24 cellular contexts compared by ENCODE assay signal in genomic region chr16:30143347-30143702, GRCh38. TPM values are rescaled to one million over a fixed set of nuclear protein-coding genes. Genes with fewer than 3 reads are reported as not detected.
DNase-seq lines count a peak whose midpoint lies in the region; ATAC-seq, FAIRE-seq and TF ChIP-seq lines count a peak whose summit lies in the region.
"Had no signal": no experiment of that assay in that cellular context is flagged by ENCODE, and none has a peak within 500 bp of the region (broad histone marks: within the 10 kb centered on the region; RNA-seq: fewer than 3 reads in every experiment).

No MANE protein-coding gene starts in this region.

- H3K4me3 ChIP-seq in HepG2 (replicated peaks in 1 of 3; ENCODE audit: insufficient read depth in 1 of 3, low read depth in 2 of 3, low read length in 3 of 3) (no peak overlapping the region; a peak in 1 of 6 replicates), right lobe of liver (no peak overlapping the region), coronary artery (no peak overlapping the region)
- H3K4me3 ChIP-seq: lower lobe of right lung, mucosa of descending colon, spleen, suprapubic skin had no signal

- no peak for TF ChIP-seq RAD21 in HepG2 (CRISPR knock-in tag; IDR thresholded peaks at IDR 0.05)

- WGBS in HepG2 (ENCODE audit: low lambda C conversion rate): 32% methylated on average over 2 of the region's 2 CpGs
- 53% methylated on average over 2 of the region's 2 CpGs for WGBS in right lobe of liver (ENCODE audit: insufficient coverage, low coverage, low lambda C conversion rate, missing lambda C conversion rate)

- H3K36me3 Mint-ChIP-seq in T-helper 17 cell (ENCODE audit: low read depth) (no peaks in the 10 kb centered on the region), immature natural killer cell (no peaks in the 10 kb centered on the region)

- H3K4me3 Mint-ChIP-seq in T-helper 17 cell (no peak overlapping the region), immature natural killer cell (no peak overlapping the region)
- H3K4me3 Mint-ChIP-seq: neural crest cell had no signal

- no peak overlapping the region for H3K27ac ChIP-seq in HepG2 (ENCODE audit: extremely low read length, insufficient read depth, low read length)
- no peak overlapping the region for H3K27ac ChIP-seq in right lobe of liver
- H3K27ac ChIP-seq in coronary artery: no peak overlapping the region
- H3K27ac ChIP-seq: lower lobe of right lung, suprapubic skin, WERI-Rb-1 had no signal

- CTCF ChIA-PET in HepG2 (lab: Yijun Ruan, JAX; ENCODE audit: low intra/inter-chr PET ratio, low total read pairs): no interaction called here

- BruUV-seq in HepG2 (replicated peaks; lab: Mats Ljungman, UMichigan): no TSS peak

- POLR2A ChIA-PET in HepG2 (lab: Yijun Ruan, JAX): interaction anchor here (0.6 to 1.1 kb wide), 4 partner anchors 13 to 77 kb away, joined by 3 to 4 read pairs (median 3); partner anchors contain the start of gene CORO1A

- peak overlapping the region; percentile 51 for H3K4me2 ChIP-seq in HepG2 (ENCODE audit: low read depth, low read length)
- H3K4me2 ChIP-seq: SK-N-SH had no signal

- H3K36me3 ChIP-seq in HepG2 (replicated peaks in 1 of 2; ENCODE audit: control insufficient read depth in 1 of 2, insufficient read depth in 2 of 2, low read length in 2 of 2) (no peaks in the 10 kb centered on the region), right lobe of liver (no peaks in the 10 kb centered on the region)
- H3K36me3 ChIP-seq: lower lobe of right lung, spleen, suprapubic skin, WERI-Rb-1 had no signal

- no peak overlapping the region for H3K9ac ChIP-seq in HepG2 (ENCODE audit: insufficient read depth, low read depth, low read length)
- H3K9ac ChIP-seq: SK-N-SH had no signal

- H3K4me1 ChIP-seq in HepG2 (ENCODE audit: insufficient read depth, low read length) (peaks cover 61% of the 10 kb centered on the region), right lobe of liver (no peaks in the 10 kb centered on the region)
- H3K4me1 ChIP-seq: lower lobe of right lung, suprapubic skin had no signal

- ATAC-seq in HepG2 (no peak), right lobe of liver (no peak), T-helper 17 cell (no peak), GM18858 (IDR thresholded peaks at IDR 0.05; ENCODE audit: unreplicated experiment) (no peak)
- ATAC-seq: lower lobe of right lung, right cardiac atrium had no signal

- H4K20me1 ChIP-seq in HepG2 (ENCODE audit: insufficient read depth, low read length): no peaks in the 10 kb centered on the region

- DNase-seq in HepG2 (ENCODE audit: low spot score) (no peak), right lobe of liver (no peak), T-helper 17 cell (no peak), immature natural killer cell (no peak), G401 (ENCODE audit: low spot score) (no peak), HTR-8/SVneo (ENCODE audit: insufficient read length, low spot score) (no peak), coronary artery (ENCODE audit: low spot score) (no peak)
- DNase-seq: amniotic stem cell; DND-41; effector CD4-positive, alpha-beta T cell; kidney glomerular epithelial cell; lower lobe of right lung; NCI-H1694; NCI-H446 treated with DMSO at 0.1 percent for 48 hours; SK-N-SH; spleen; T-helper 9 cell had no signal

- H2AFZ ChIP-seq in HepG2 (ENCODE audit: low read length): peak overlapping the region; percentile 75

- H3K27me3 ChIP-seq in HepG2 (ENCODE audit: control insufficient read depth in 1 of 2, insufficient read depth in 2 of 2, low read length in 2 of 2): no peaks in the 10 kb centered on the region
- H3K27me3 ChIP-seq in right lobe of liver: no peaks in the 10 kb centered on the region
- H3K27me3 ChIP-seq: spleen, suprapubic skin had no signal

- TF ChIP-seq EP300 in HepG2 (IDR thresholded peaks at IDR 0.05; ENCODE audit: low read depth in 2 of 2, low read length in 2 of 2) (no peak), HepG2 (CRISPR knock-in tag; IDR thresholded peaks at IDR 0.05; ENCODE audit: borderline replicate concordance) (no peak)

- TF ChIP-seq CTCF in HepG2 (CRISPR knock-in tag; IDR thresholded peaks at IDR 0.05): no peak
- TF ChIP-seq CTCF in right lobe of liver (IDR thresholded peaks at IDR 0.05): no peak
- TF ChIP-seq CTCF in coronary artery (IDR thresholded peaks at IDR 0.05): no peak

- intact Hi-C loops in HepG2 (cut with micrococcal nuclease; ENCODE audit: unreplicated experiment): no loop called here
- intact Hi-C loops in right lobe of liver (cut with DNase I): no loop called here

- H3K79me2 ChIP-seq in HepG2 (ENCODE audit: insufficient read depth, low read length): no peaks in the 10 kb centered on the region

- H3K4me1 Mint-ChIP-seq in T-helper 17 cell (peaks cover 16% of the 10 kb centered on the region), immature natural killer cell (peaks cover 11% of the 10 kb centered on the region in 2 donors)
- H3K4me1 Mint-ChIP-seq: neural crest cell had no signal

- in situ Hi-C loops in HepG2 (cut with HindIII; ENCODE audit: extremely low pct_ligation_motif_present, low pct_unique_long_range_greater_than_20kb) (no loop called here), G401 (cut with HindIII; ENCODE audit: low sequenced_read_pairs) (no loop called here)

- H3K27ac Mint-ChIP-seq in T-helper 17 cell: peak overlapping the region; percentile 67
- H3K27ac Mint-ChIP-seq in immature natural killer cell: peak overlapping the region; percentile 31 to 85 (median 54)

- peaks cover 0 to under 1% (median 0%) of the 10 kb centered on the region in 6 donors for H3K9me3 Mint-ChIP-seq in immature natural killer cell
- H3K9me3 Mint-ChIP-seq: neural crest cell had no signal

- H3K27me3 Mint-ChIP-seq in T-helper 17 cell (no peaks in the 10 kb centered on the region), immature natural killer cell (ENCODE audit: low read depth in 3 of 3) (peaks cover 0 to 4% (median 2%) of the 10 kb centered on the region in 3 donors)

- no peaks in the 10 kb centered on the region for H3K9me3 ChIP-seq in HepG2 (ENCODE audit: low read length)
- H3K9me3 ChIP-seq in right lobe of liver: no peaks in the 10 kb centered on the region
- H3K9me3 ChIP-seq in T-helper 17 cell (ENCODE audit: control insufficient read depth, low read length, poor library complexity, severe bottlenecking): no peaks in the 10 kb centered on the region
- H3K9me3 ChIP-seq: lower lobe of right lung, mucosa of descending colon, SK-N-SH, spleen, suprapubic skin had no signal

- FAIRE-seq in HepG2 (lab: Jason Lieb, UNC): no peak
- FAIRE-seq in HTR-8/SVneo (lab: Jason Lieb, UNC): no peak

- TF ChIP-seq POLR2A in HepG2 (IDR thresholded peaks at IDR 0.05; ENCODE audit: insufficient read depth in 1 of 2, low read depth in 2 of 2, low read length in 2 of 2) (no peak), right lobe of liver (IDR thresholded peaks at IDR 0.05) (no peak)

RNA-seq across cellular contexts. Expression of gene MAPK3, which starts 20.3 kb away (rescaled TPM):
- total RNA-seq in HepG2 (2016; rRNA removed; fragmentation: Illumina TruSeq; extraction: Trizol): 27.7 and 32.5 TPM in 2 replicates
- 24.4 and 27.2 TPM in 2 replicates for total RNA-seq in HepG2 (2016; cell fraction: cytosol; rRNA removed; fragmentation: Illumina TruSeq; extraction: Trizol; ENCODE audit: low read depth)
- total RNA-seq in HepG2 (2016; cell fraction: insoluble cytoplasmic fraction; rRNA removed; fragmentation: Illumina TruSeq; extraction: Trizol): 27.3 and 33.3 TPM in 2 replicates
- 32.8 and 33.8 TPM in 2 replicates for total RNA-seq in HepG2 (2016; cell fraction: membrane; rRNA removed; fragmentation: Illumina TruSeq; extraction: Trizol)
- total RNA-seq in HepG2 (2016; cell fraction: nucleus; rRNA removed; fragmentation: Illumina TruSeq; extraction: Trizol): 12.2 and 14.0 TPM in 2 replicates
- polyA plus RNA-seq in HepG2 (2011; rRNA removed): 168 and 206 TPM in 2 replicates
- polyA plus RNA-seq in HepG2 (2011; cell fraction: cytosol; rRNA removed): 105 and 131 TPM in 2 replicates
- 199 and 240 TPM in 2 replicates for polyA plus RNA-seq in HepG2 (2011; cell fraction: nucleus; rRNA removed)
- polyA plus RNA-seq in HepG2 (2012): 81.8 and 84.6 TPM in 2 replicates
- 52.0 and 57.0 TPM in 2 replicates for polyA plus RNA-seq in HepG2 (2016; cell fraction: cytosol; fragmentation: Illumina TruSeq; extraction: Trizol; ENCODE audit: low read depth)
- polyA plus RNA-seq in HepG2 (2016; cell fraction: insoluble cytoplasmic fraction; fragmentation: Illumina TruSeq; extraction: Trizol; ENCODE audit: low read depth): 71.9 and 74.1 TPM in 2 replicates
- 68.0 and 70.1 TPM in 2 replicates for polyA plus RNA-seq in HepG2 (2016; cell fraction: membrane; fragmentation: Illumina TruSeq; extraction: Trizol; ENCODE audit: low read depth)
- 55.9 and 63.0 TPM in 2 replicates for polyA plus RNA-seq in HepG2 (2016; cell fraction: nucleus; fragmentation: Illumina TruSeq; extraction: Trizol; ENCODE audit: insufficient read depth, low read depth)
- 46.5 and 80.5 TPM in 2 replicates for polyA minus RNA-seq in HepG2 (2011; rRNA and poly(A)+ RNA removed; ENCODE audit: low replicate concordance)
- 28.9 and 31.8 TPM in 2 replicates for polyA minus RNA-seq in HepG2 (2011; cell fraction: cytosol; rRNA and poly(A)+ RNA removed)
- 31.0 and 39.2 TPM in 2 replicates for polyA minus RNA-seq in HepG2 (2011; cell fraction: nucleus; rRNA and poly(A)+ RNA removed)
- 10 to 100 TPM in 5 of 6 experiments, 1 to 10 TPM in 1; 7.4 to 24.1 (median 16.0) TPM for total RNA-seq in right lobe of liver
- 10 to 100 TPM; 76.5 to 77.6 TPM for total RNA-seq in T-helper 17 cell
- polyA plus RNA-seq in immature natural killer cell: 1 to 10 TPM; 4.3 to 6.4 (median 5.8) TPM
- total RNA-seq in G401 (2014; rRNA removed; shearing (Covaris generic)): 34.6 and 37.0 TPM in 2 replicates

RNA-seq across cellular contexts. Expression of gene GDPD3, which starts 30.0 kb away (rescaled TPM):
- total RNA-seq in HepG2 (2016; rRNA removed; fragmentation: Illumina TruSeq; extraction: Trizol) (14.3 and 20.6 TPM in 2 replicates), right lobe of liver (1 to 10 TPM in 4 of 6 experiments, under 1 TPM in 1, not detected in 1; 0.19 to 2.3 (median 2.3) TPM), T-helper 17 cell (10 to 100 TPM; 12.6 to 13.7 TPM)
- total RNA-seq in HepG2 (2016; cell fraction: cytosol; rRNA removed; fragmentation: Illumina TruSeq; extraction: Trizol; ENCODE audit: low read depth): 77.8 and 81.7 TPM in 2 replicates
- 18.6 and 20.5 TPM in 2 replicates for total RNA-seq in HepG2 (2016; cell fraction: insoluble cytoplasmic fraction; rRNA removed; fragmentation: Illumina TruSeq; extraction: Trizol)
- total RNA-seq in HepG2 (2016; cell fraction: membrane; rRNA removed; fragmentation: Illumina TruSeq; extraction: Trizol): 48.3 and 54.4 TPM in 2 replicates
- 7.6 and 12.3 TPM in 2 replicates for total RNA-seq in HepG2 (2016; cell fraction: nucleus; rRNA removed; fragmentation: Illumina TruSeq; extraction: Trizol)
- polyA plus RNA-seq in HepG2 (2011; rRNA removed) (18.7 and 21.2 TPM in 2 replicates), immature natural killer cell (not detected)
- polyA plus RNA-seq in HepG2 (2011; cell fraction: cytosol; rRNA removed): 12.2 and 14.1 TPM in 2 replicates
- polyA plus RNA-seq in HepG2 (2011; cell fraction: nucleus; rRNA removed): 55.4 and 67.8 TPM in 2 replicates
- polyA plus RNA-seq in HepG2 (2012): 10.4 and 27.8 TPM in 2 replicates
- polyA plus RNA-seq in HepG2 (2016; cell fraction: cytosol; fragmentation: Illumina TruSeq; extraction: Trizol; ENCODE audit: low read depth): 113 and 123 TPM in 2 replicates
- polyA plus RNA-seq in HepG2 (2016; cell fraction: insoluble cytoplasmic fraction; fragmentation: Illumina TruSeq; extraction: Trizol; ENCODE audit: low read depth): 19.3 and 21.1 TPM in 2 replicates
- 79.9 and 83.9 TPM in 2 replicates for polyA plus RNA-seq in HepG2 (2016; cell fraction: membrane; fragmentation: Illumina TruSeq; extraction: Trizol; ENCODE audit: low read depth)
- polyA plus RNA-seq in HepG2 (2016; cell fraction: nucleus; fragmentation: Illumina TruSeq; extraction: Trizol; ENCODE audit: insufficient read depth, low read depth): 23.3 and 24.8 TPM in 2 replicates
- polyA minus RNA-seq in HepG2 (2011; rRNA and poly(A)+ RNA removed; ENCODE audit: low replicate concordance): 11.3 and 12.4 TPM in 2 replicates
- 4.6 and 9.4 TPM in 2 replicates for polyA minus RNA-seq in HepG2 (2011; cell fraction: cytosol; rRNA and poly(A)+ RNA removed)
- 8.9 and 9.7 TPM in 2 replicates for polyA minus RNA-seq in HepG2 (2011; cell fraction: nucleus; rRNA and poly(A)+ RNA removed)
- total RNA-seq in G401 (2014; rRNA removed; shearing (Covaris generic)): 0.12 TPM in 1 of 2 replicates, not detected in the other
- total RNA-seq: epithelial cell of proximal tubule had no signal

RNA-seq across cellular contexts. Expression of gene CORO1A, which starts 40.1 kb away (rescaled TPM):
- total RNA-seq in HepG2 (2016; rRNA removed; fragmentation: Illumina TruSeq; extraction: Trizol): 5.4 and 6.5 TPM in 2 replicates
- 1.5 and 2.3 TPM in 2 replicates for total RNA-seq in HepG2 (2016; cell fraction: cytosol; rRNA removed; fragmentation: Illumina TruSeq; extraction: Trizol; ENCODE audit: low read depth)
- 5.9 and 7.5 TPM in 2 replicates for total RNA-seq in HepG2 (2016; cell fraction: insoluble cytoplasmic fraction; rRNA removed; fragmentation: Illumina TruSeq; extraction: Trizol)
- total RNA-seq in HepG2 (2016; cell fraction: membrane; rRNA removed; fragmentation: Illumina TruSeq; extraction: Trizol): 2.0 and 3.3 TPM in 2 replicates
- total RNA-seq in HepG2 (2016; cell fraction: nucleus; rRNA removed; fragmentation: Illumina TruSeq; extraction: Trizol): 2.5 and 3.5 TPM in 2 replicates
- 9.5 and 12.9 TPM in 2 replicates for polyA plus RNA-seq in HepG2 (2011; rRNA removed)
- polyA plus RNA-seq in HepG2 (2011; cell fraction: cytosol; rRNA removed): 10.4 and 20.0 TPM in 2 replicates
- 13.6 and 19.0 TPM in 2 replicates for polyA plus RNA-seq in HepG2 (2011; cell fraction: nucleus; rRNA removed)
- 2.5 and 4.0 TPM in 2 replicates for polyA plus RNA-seq in HepG2 (2012)
- polyA plus RNA-seq in HepG2 (2016; cell fraction: cytosol; fragmentation: Illumina TruSeq; extraction: Trizol; ENCODE audit: low read depth): 1.6 TPM in 2 replicates
- polyA plus RNA-seq in HepG2 (2016; cell fraction: insoluble cytoplasmic fraction; fragmentation: Illumina TruSeq; extraction: Trizol; ENCODE audit: low read depth): 7.6 and 10.2 TPM in 2 replicates
- 1.9 and 2.1 TPM in 2 replicates for polyA plus RNA-seq in HepG2 (2016; cell fraction: membrane; fragmentation: Illumina TruSeq; extraction: Trizol; ENCODE audit: low read depth)
- 4.7 and 5.6 TPM in 2 replicates for polyA plus RNA-seq in HepG2 (2016; cell fraction: nucleus; fragmentation: Illumina TruSeq; extraction: Trizol; ENCODE audit: insufficient read depth, low read depth)
- polyA minus RNA-seq in HepG2 (2011; rRNA and poly(A)+ RNA removed; ENCODE audit: low replicate concordance): 0.94 and 16.6 TPM in 2 replicates
- 4.0 and 8.4 TPM in 2 replicates for polyA minus RNA-seq in HepG2 (2011; cell fraction: cytosol; rRNA and poly(A)+ RNA removed)
- 1.5 and 1.8 TPM in 2 replicates for polyA minus RNA-seq in HepG2 (2011; cell fraction: nucleus; rRNA and poly(A)+ RNA removed)
- total RNA-seq in right lobe of liver: 10 to 100 TPM in 1 of 6 experiments, 1 to 10 TPM in 5; 7.0 to 15.2 (median 7.9) TPM
- 100 to 1,000 TPM; 665 to 718 TPM for total RNA-seq in T-helper 17 cell
- polyA plus RNA-seq in immature natural killer cell: 1,000 to 10,000 TPM; 1,282 to 1,713 (median 1,680) TPM
- total RNA-seq in G401 (2014; rRNA removed; shearing (Covaris generic)): 35.9 and 41.8 TPM in 2 replicates

RNA-seq across cellular contexts. Expression of gene YPEL3, which starts 47.3 kb away (rescaled TPM):
- total RNA-seq in HepG2 (2016; rRNA removed; fragmentation: Illumina TruSeq; extraction: Trizol) (4.8 and 5.4 TPM in 2 replicates), right lobe of liver (10 to 100 TPM; 13.5 to 46.5 (median 21.9) TPM), T-helper 17 cell (100 to 1,000 TPM in 1 of 2 donors, 10 to 100 TPM in 1; 94.9 to 131 TPM)
- total RNA-seq in HepG2 (2016; cell fraction: cytosol; rRNA removed; fragmentation: Illumina TruSeq; extraction: Trizol; ENCODE audit: low read depth): 15.6 and 18.9 TPM in 2 replicates
- 3.6 and 7.4 TPM in 2 replicates for total RNA-seq in HepG2 (2016; cell fraction: insoluble cytoplasmic fraction; rRNA removed; fragmentation: Illumina TruSeq; extraction: Trizol)
- 16.8 and 17.0 TPM in 2 replicates for total RNA-seq in HepG2 (2016; cell fraction: membrane; rRNA removed; fragmentation: Illumina TruSeq; extraction: Trizol)
- 3.7 and 3.9 TPM in 2 replicates for total RNA-seq in HepG2 (2016; cell fraction: nucleus; rRNA removed; fragmentation: Illumina TruSeq; extraction: Trizol)
- polyA plus RNA-seq in HepG2 (2011; rRNA removed) (47.0 and 63.6 TPM in 2 replicates), immature natural killer cell (100 to 1,000 TPM; 248 to 354 (median 284) TPM)
- polyA plus RNA-seq in HepG2 (2011; cell fraction: cytosol; rRNA removed): 39.4 and 54.7 TPM in 2 replicates
- 83.9 and 94.9 TPM in 2 replicates for polyA plus RNA-seq in HepG2 (2011; cell fraction: nucleus; rRNA removed)
- 69.8 and 96.9 TPM in 2 replicates for polyA plus RNA-seq in HepG2 (2012)
- 32.9 and 34.4 TPM in 2 replicates for polyA plus RNA-seq in HepG2 (2016; cell fraction: cytosol; fragmentation: Illumina TruSeq; extraction: Trizol; ENCODE audit: low read depth)
- polyA plus RNA-seq in HepG2 (2016; cell fraction: insoluble cytoplasmic fraction; fragmentation: Illumina TruSeq; extraction: Trizol; ENCODE audit: low read depth): 7.4 and 9.0 TPM in 2 replicates
- polyA plus RNA-seq in HepG2 (2016; cell fraction: membrane; fragmentation: Illumina TruSeq; extraction: Trizol; ENCODE audit: low read depth): 23.4 and 24.5 TPM in 2 replicates
- 12.2 and 14.9 TPM in 2 replicates for polyA plus RNA-seq in HepG2 (2016; cell fraction: nucleus; fragmentation: Illumina TruSeq; extraction: Trizol; ENCODE audit: insufficient read depth, low read depth)
- 4.9 and 32.0 TPM in 2 replicates for polyA minus RNA-seq in HepG2 (2011; rRNA and poly(A)+ RNA removed; ENCODE audit: low replicate concordance)
- 14.5 and 16.8 TPM in 2 replicates for polyA minus RNA-seq in HepG2 (2011; cell fraction: cytosol; rRNA and poly(A)+ RNA removed)
- 7.6 and 11.2 TPM in 2 replicates for polyA minus RNA-seq in HepG2 (2011; cell fraction: nucleus; rRNA and poly(A)+ RNA removed)
- total RNA-seq in G401 (2014; rRNA removed; shearing (Covaris generic)): not detected in 2 replicates

RNA-seq across cellular contexts. Expression of gene BOLA2B, which starts 50.1 kb away (rescaled TPM):
- total RNA-seq in HepG2 (2016; rRNA removed; fragmentation: Illumina TruSeq; extraction: Trizol): 295 and 354 TPM in 2 replicates
- 669 and 995 TPM in 2 replicates for total RNA-seq in HepG2 (2016; cell fraction: cytosol; rRNA removed; fragmentation: Illumina TruSeq; extraction: Trizol; ENCODE audit: low read depth)
- 323 and 362 TPM in 2 replicates for total RNA-seq in HepG2 (2016; cell fraction: insoluble cytoplasmic fraction; rRNA removed; fragmentation: Illumina TruSeq; extraction: Trizol)
- total RNA-seq in HepG2 (2016; cell fraction: membrane; rRNA removed; fragmentation: Illumina TruSeq; extraction: Trizol): 463 and 614 TPM in 2 replicates
- total RNA-seq in HepG2 (2016; cell fraction: nucleus; rRNA removed; fragmentation: Illumina TruSeq; extraction: Trizol): 105 and 119 TPM in 2 replicates
- polyA plus RNA-seq in HepG2 (2011; rRNA removed): 63.8 and 97.0 TPM in 2 replicates
- polyA plus RNA-seq in HepG2 (2011; cell fraction: cytosol; rRNA removed): 336 and 429 TPM in 2 replicates
- 218 and 326 TPM in 2 replicates for polyA plus RNA-seq in HepG2 (2011; cell fraction: nucleus; rRNA removed)
- polyA plus RNA-seq in HepG2 (2012): 107 and 139 TPM in 2 replicates
- 602 and 1,024 TPM in 2 replicates for polyA plus RNA-seq in HepG2 (2016; cell fraction: cytosol; fragmentation: Illumina TruSeq; extraction: Trizol; ENCODE audit: low read depth)
- 271 TPM in 2 replicates for polyA plus RNA-seq in HepG2 (2016; cell fraction: insoluble cytoplasmic fraction; fragmentation: Illumina TruSeq; extraction: Trizol; ENCODE audit: low read depth)
- 365 and 503 TPM in 2 replicates for polyA plus RNA-seq in HepG2 (2016; cell fraction: membrane; fragmentation: Illumina TruSeq; extraction: Trizol; ENCODE audit: low read depth)
- 177 and 200 TPM in 2 replicates for polyA plus RNA-seq in HepG2 (2016; cell fraction: nucleus; fragmentation: Illumina TruSeq; extraction: Trizol; ENCODE audit: insufficient read depth, low read depth)
- polyA minus RNA-seq in HepG2 (2011; rRNA and poly(A)+ RNA removed; ENCODE audit: low replicate concordance): 100 and 103 TPM in 2 replicates
- polyA minus RNA-seq in HepG2 (2011; cell fraction: cytosol; rRNA and poly(A)+ RNA removed): 30.2 and 37.1 TPM in 2 replicates
- 5.9 and 8.1 TPM in 2 replicates for polyA minus RNA-seq in HepG2 (2011; cell fraction: nucleus; rRNA and poly(A)+ RNA removed)
- 100 to 1,000 TPM in 1 of 6 experiments, 10 to 100 TPM in 5; 22.9 to 139 (median 25.6) TPM for total RNA-seq in right lobe of liver
- total RNA-seq in T-helper 17 cell: 10 to 100 TPM; 60.7 to 78.7 TPM
- 100 to 1,000 TPM; 141 to 239 (median 203) TPM for polyA plus RNA-seq in immature natural killer cell
- total RNA-seq in G401 (2014; rRNA removed; shearing (Covaris generic)): 39.0 and 103 TPM in 2 replicates

Comparison
In these comparisons a context has a peak if more than half of its experiments do, and no peak if none do; other contexts are left out.
1. RNA of gene CORO1A, which starts 40.1 kb away (total RNA-seq): 665 to 718 TPM in T-helper 17 cell; 35.9 to 41.8 TPM in G401, 7.0 to 15.2 TPM in right lobe of liver and 1.5 to 7.5 TPM in HepG2; every median in the first group is over 10 times any median in the second.